16 cellular contexts compared by ENCODE assay signal in the genomic region with DNA sequence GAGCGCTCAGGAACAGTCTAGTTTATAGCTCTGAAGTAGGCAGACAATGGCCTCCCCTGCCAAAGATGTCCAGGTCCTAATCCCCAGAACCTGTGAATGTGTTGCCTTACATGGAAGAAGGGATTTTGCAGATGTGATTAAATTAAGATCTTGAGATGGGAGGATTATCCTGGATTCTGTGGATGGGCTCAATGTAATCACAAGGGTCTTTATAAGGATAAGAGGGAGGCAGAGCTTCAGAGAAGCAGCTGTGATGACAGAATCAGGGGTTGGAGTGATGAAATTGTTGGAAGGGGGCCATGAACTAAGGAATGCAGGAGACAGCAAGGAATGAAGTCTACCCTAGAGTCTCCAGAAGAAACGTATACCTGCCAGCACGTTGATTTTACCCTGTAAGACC.
"Had no signal": no experiment of that assay in that cellular context is flagged by ENCODE, and none has a peak within 500 bp of the region (broad histone marks: within the 10 kb centered on the region; RNA-seq: fewer than 3 reads in every experiment).

No MANE protein-coding gene starts in this region.

- DNase-seq: activated CD4-positive, alpha-beta memory T cell treated with anti-CD3 and anti-CD28 coated beads, Interleukin-2, amount 10 ng/mL, durations not matched to agents 7 days and 5 days; activated CD4-positive, alpha-beta T cell treated with anti-CD3 and anti-CD28 coated beads for 4 hours; activated CD8-positive, alpha-beta memory T cell treated with anti-CD3 and anti-CD28 coated beads, Interleukin-2, amount 10 ng/mL, durations not matched to agents 7 days and 5 days; activated naive CD4-positive, alpha-beta T cell; anterior cingulate cortex; central memory CD4-positive, alpha-beta T cell; colonic mucosa; endodermal cell; heart left ventricle; left lung; naive thymus-derived CD4-positive, alpha-beta T cell; right cardiac atrium; stimulated activated CD4-positive, alpha-beta T cell treated with anti-CD3 and anti-CD28 coated beads, Interleukin-2, amount 100 ng/mL, for 48 hours; uterus had no signal

- ATAC-seq: activated CD8-positive, alpha-beta memory T cell treated with anti-CD3 and anti-CD28 coated beads, Interleukin-2, amount 10 ng/mL, durations not matched to agents 7 days and 5 days; gastroesophageal sphincter; heart left ventricle; left lung; naive thymus-derived CD4-positive, alpha-beta T cell; right cardiac atrium; WTC11 had no signal
